ENCODE assay signal across 19 cellular contexts in the genomic region with DNA sequence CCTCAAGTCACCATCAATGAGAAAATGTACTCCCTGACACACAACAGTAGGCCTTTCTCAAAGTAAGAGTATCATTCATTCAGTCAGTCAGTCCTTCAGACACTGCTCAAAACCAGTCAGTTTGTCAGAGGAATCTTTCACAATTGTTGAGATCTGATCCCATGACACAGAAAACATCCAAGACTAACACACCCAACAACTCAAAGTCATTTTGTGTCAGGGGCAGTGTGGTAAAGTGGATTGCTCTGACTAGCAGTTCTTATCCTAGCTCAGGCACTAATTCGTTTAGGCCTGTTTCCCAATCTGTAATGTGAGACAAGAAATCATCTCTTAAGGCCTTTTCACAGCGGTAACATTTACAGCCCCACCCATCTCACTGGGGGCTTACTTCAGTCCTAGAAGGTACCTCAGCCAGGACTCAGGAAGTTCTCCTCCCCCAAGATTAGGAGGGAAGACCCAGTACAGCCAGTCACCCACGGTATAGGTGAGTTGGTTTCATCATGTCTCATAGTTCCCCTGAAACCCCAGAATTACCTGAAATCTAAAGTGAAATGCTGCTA. TPM values are rescaled to one million over a fixed set of nuclear protein-coding genes. Genes with fewer than 3 reads are reported as not detected.
DNase-seq lines count a peak whose midpoint lies in the region; ATAC-seq and TF ChIP-seq lines count a peak whose summit lies in the region.
"Had no signal": no experiment of that assay in that cellular context is flagged by ENCODE, and none has a peak within 500 bp of the region (broad histone marks: within the 10 kb centered on the region; RNA-seq: fewer than 3 reads in every experiment).

No MANE protein-coding gene starts in this region.

- H3K27ac ChIP-seq in smooth muscle cell (ENCODE audit: low read depth): no peak overlapping the region
- H3K27ac ChIP-seq in thyroid gland: no peak overlapping the region

- H3K4me1 Mint-ChIP-seq in immature natural killer cell: peaks cover 16 to 39% of the 10 kb centered on the region in 2 donors
- no peaks in the 10 kb centered on the region for H3K4me1 Mint-ChIP-seq in WTC11
- H3K4me1 Mint-ChIP-seq: H9 had no signal

- DNase-seq in LHCN-M2 (ENCODE audit: low read depth): peak; percentile 22
- peak; percentile 26 for DNase-seq in amniotic epithelial cell (ENCODE audit: low read depth)
- no peak for DNase-seq in immature natural killer cell
- DNase-seq in smooth muscle cell (lab: John Stamatoyannopoulos, UW; ENCODE audit: unreplicated experiment): no peak
- DNase-seq in KG1 (lab: John Stamatoyannopoulos, UW): no peak
- no peak for DNase-seq in ecto neural progenitor cell (ENCODE audit: low spot score)
- DNase-seq in WTC11 (ENCODE audit: low spot score): no peak
- DNase-seq in thyroid gland: no peak
- DNase-seq: DND-41; H9; NCI-H1105; NCI-H2081; NCI-H510A; NCI-H748 treated with DMSO at 0.1 percent for 48 hours; NK-92 treated with Interleukin-12 subunit alpha and Interleukin-12 subunit beta, amount 100 ng/mL, for 24 hours; SHP77; SK-N-SH had no signal

- no peaks in the 10 kb centered on the region for H4K20me1 ChIP-seq in smooth muscle cell (ENCODE audit: low read depth)

- POLR2A ChIA-PET in WTC11 (lab: Charles Lee): no interaction called here

- intact Hi-C loops in thyroid gland (cut with DNase I): loop anchor here (10.0 kb wide), 1 partner anchor 586 kb away; no protein-coding TSS in a partner anchor

- H3K36me3 Mint-ChIP-seq in immature natural killer cell (no peaks in the 10 kb centered on the region), WTC11 (no peaks in the 10 kb centered on the region)
- H3K36me3 Mint-ChIP-seq: CD14-positive monocyte, IgD-negative memory B cell had no signal

- H3K27me3 ChIP-seq in smooth muscle cell (ENCODE audit: low read depth) (peaks cover 4% of the 10 kb centered on the region), thyroid gland (no peaks in the 10 kb centered on the region)

- no peak overlapping the region for H2AFZ ChIP-seq in smooth muscle cell (ENCODE audit: low read depth)

- H3K4me3 Mint-ChIP-seq in immature natural killer cell: peak overlapping the region in 4 of 5 donors; percentile 38 to 64 (median 55)
- no peak overlapping the region for H3K4me3 Mint-ChIP-seq in WTC11
- H3K4me3 Mint-ChIP-seq: CD14-positive monocyte, H9, IgD-negative memory B cell had no signal

- H3K4me1 ChIP-seq in smooth muscle cell (ENCODE audit: low read depth): no peaks in the 10 kb centered on the region
- no peaks in the 10 kb centered on the region for H3K4me1 ChIP-seq in thyroid gland

- TF ChIP-seq POLR2A in thyroid gland (IDR thresholded peaks at IDR 0.05): no peak

- no peaks in the 10 kb centered on the region for H3K9me3 ChIP-seq in smooth muscle cell (replicated peaks; ENCODE audit: low read depth)
- no peaks in the 10 kb centered on the region for H3K9me3 ChIP-seq in thyroid gland
- H3K9me3 ChIP-seq: SK-N-SH had no signal

- 75% methylated on average over 3 of the region's 3 CpGs for WGBS in smooth muscle cell (ENCODE audit: low lambda C conversion rate)
- 53 to 69% methylated on average over 3 of the region's 3 CpGs for WGBS in thyroid gland, 2 donors

- no peaks in the 10 kb centered on the region for H3K79me2 ChIP-seq in smooth muscle cell (ENCODE audit: low read depth)

- no peaks in the 10 kb centered on the region for H3K9me3 Mint-ChIP-seq in immature natural killer cell
- no peaks in the 10 kb centered on the region for H3K9me3 Mint-ChIP-seq in WTC11
- H3K9me3 Mint-ChIP-seq: CD14-positive monocyte, H9, IgD-negative memory B cell had no signal

- H3K4me2 ChIP-seq in smooth muscle cell: peak overlapping the region; percentile 30
- H3K4me2 ChIP-seq: SK-N-SH had no signal

- no peaks in the 10 kb centered on the region for H3F3A ChIP-seq in smooth muscle cell (ENCODE audit: low read depth)

- H3K9ac ChIP-seq in smooth muscle cell (ENCODE audit: low read depth): no peak overlapping the region
- H3K9ac ChIP-seq: SK-N-SH had no signal

- H3K4me3 ChIP-seq in smooth muscle cell (no peak overlapping the region), thyroid gland (replicated peaks in 1 of 3) (no peak overlapping the region)

- H3K27ac Mint-ChIP-seq in immature natural killer cell (peak overlapping the region in 2 of 6 donors; percentile 1 to 31), WTC11 (no peak overlapping the region)
- H3K27ac Mint-ChIP-seq: H9, IgD-negative memory B cell had no signal

- H3K27me3 Mint-ChIP-seq in immature natural killer cell (ENCODE audit: low read depth in 3 of 3) (peaks cover 0 to 4% (median 1%) of the 10 kb centered on the region in 3 donors), WTC11 (ENCODE audit: low read depth) (no peaks in the 10 kb centered on the region; the same call in 1 of the 2 replicates)

- ATAC-seq in WTC11: no peak

- H3K36me3 ChIP-seq in smooth muscle cell (ENCODE audit: low read depth): no peaks in the 10 kb centered on the region
- no peaks in the 10 kb centered on the region for H3K36me3 ChIP-seq in thyroid gland

- CTCF ChIA-PET in WTC11 (lab: Charles Lee): interaction anchor here (1.4 kb wide), 1 partner anchor 300 kb away, joined by 4 read pairs; no protein-coding TSS in a partner anchor

- no peak for TF ChIP-seq CTCF in smooth muscle cell (IDR thresholded peaks at IDR 0.05; ENCODE audit: borderline replicate concordance, insufficient read depth, poor library complexity, severe bottlenecking)
- no peak for TF ChIP-seq CTCF in WTC11 (IDR thresholded peaks at IDR 0.05)
- no peak for TF ChIP-seq CTCF in thyroid gland (IDR thresholded peaks at IDR 0.05)

TF ChIP-seq in WTC11, 78 proteins besides CTCF, POLR2A, EP300 and RAD21:
- TF ChIP-seq, protein P1, sequence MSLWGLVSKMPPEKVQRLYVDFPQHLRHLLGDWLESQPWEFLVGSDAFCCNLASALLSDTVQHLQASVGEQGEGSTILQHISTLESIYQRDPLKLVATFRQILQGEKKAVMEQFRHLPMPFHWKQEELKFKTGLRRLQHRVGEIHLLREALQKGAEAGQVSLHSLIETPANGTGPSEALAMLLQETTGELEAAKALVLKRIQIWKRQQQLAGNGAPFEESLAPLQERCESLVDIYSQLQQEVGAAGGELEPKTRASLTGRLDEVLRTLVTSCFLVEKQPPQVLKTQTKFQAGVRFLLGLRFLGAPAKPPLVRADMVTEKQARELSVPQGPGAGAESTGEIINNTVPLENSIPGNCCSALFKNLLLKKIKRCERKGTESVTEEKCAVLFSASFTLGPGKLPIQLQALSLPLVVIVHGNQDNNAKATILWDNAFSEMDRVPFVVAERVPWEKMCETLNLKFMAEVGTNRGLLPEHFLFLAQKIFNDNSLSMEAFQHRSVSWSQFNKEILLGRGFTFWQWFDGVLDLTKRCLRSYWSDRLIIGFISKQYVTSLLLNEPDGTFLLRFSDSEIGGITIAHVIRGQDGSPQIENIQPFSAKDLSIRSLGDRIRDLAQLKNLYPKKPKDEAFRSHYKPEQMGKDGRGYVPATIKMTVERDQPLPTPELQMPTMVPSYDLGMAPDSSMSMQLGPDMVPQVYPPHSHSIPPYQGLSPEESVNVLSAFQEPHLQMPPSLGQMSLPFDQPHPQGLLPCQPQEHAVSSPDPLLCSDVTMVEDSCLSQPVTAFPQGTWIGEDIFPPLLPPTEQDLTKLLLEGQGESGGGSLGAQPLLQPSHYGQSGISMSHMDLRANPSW (CRISPR knock-in tag; conservative IDR thresholded peaks at IDR 0.05; ENCODE audit: low read depth): no peak
- no peak for TF ChIP-seq ESRRA (CRISPR knock-in tag; IDR thresholded peaks at IDR 0.05; ENCODE audit: borderline replicate concordance)
TF ChIP-seq in WTC11: peak in this region for 0.

RNA-seq across cellular contexts. Expression of a gene that starts 31.9 kb away (rescaled TPM):
- 3.6 and 4.4 TPM in 2 replicates for total RNA-seq in LHCN-M2 (2014; rRNA removed)
- 1.5 TPM for polyA plus RNA-seq in LHCN-M2 (2012)
- polyA plus RNA-seq in immature natural killer cell: under 1 TPM in 2 of 3 donors, not detected in 1; 0.47 to 0.82 TPM
- total RNA-seq in smooth muscle cell: 0.31 and 1.9 TPM in 2 replicates
- 0.19 and 0.46 TPM in 2 replicates for polyA plus RNA-seq in smooth muscle cell
- total RNA-seq in WTC11 (2021): 0.18 to 0.78 TPM (median 0.61 TPM) in 3 replicates
- 1 to 10 TPM in 3 of 4 donors, under 1 TPM in 1; 0.83 to 2.0 (median 1.5) TPM for total RNA-seq in thyroid gland
- total RNA-seq: H9 had no signal
- polyA plus RNA-seq: IgD-negative memory B cell had no signal

Comparison
In these comparisons a context has a peak if more than half of its experiments do, and no peak if none do; other contexts are left out.
1. DNase-seq: peak in LHCN-M2 (single experiment) and amniotic epithelial cell (single experiment); none in immature natural killer cell (0 of 3), smooth muscle cell (single experiment), KG1 (single experiment), ecto neural progenitor cell (single experiment), WTC11 (single experiment) and thyroid gland (0 of 2).